In the genomic region with DNA sequence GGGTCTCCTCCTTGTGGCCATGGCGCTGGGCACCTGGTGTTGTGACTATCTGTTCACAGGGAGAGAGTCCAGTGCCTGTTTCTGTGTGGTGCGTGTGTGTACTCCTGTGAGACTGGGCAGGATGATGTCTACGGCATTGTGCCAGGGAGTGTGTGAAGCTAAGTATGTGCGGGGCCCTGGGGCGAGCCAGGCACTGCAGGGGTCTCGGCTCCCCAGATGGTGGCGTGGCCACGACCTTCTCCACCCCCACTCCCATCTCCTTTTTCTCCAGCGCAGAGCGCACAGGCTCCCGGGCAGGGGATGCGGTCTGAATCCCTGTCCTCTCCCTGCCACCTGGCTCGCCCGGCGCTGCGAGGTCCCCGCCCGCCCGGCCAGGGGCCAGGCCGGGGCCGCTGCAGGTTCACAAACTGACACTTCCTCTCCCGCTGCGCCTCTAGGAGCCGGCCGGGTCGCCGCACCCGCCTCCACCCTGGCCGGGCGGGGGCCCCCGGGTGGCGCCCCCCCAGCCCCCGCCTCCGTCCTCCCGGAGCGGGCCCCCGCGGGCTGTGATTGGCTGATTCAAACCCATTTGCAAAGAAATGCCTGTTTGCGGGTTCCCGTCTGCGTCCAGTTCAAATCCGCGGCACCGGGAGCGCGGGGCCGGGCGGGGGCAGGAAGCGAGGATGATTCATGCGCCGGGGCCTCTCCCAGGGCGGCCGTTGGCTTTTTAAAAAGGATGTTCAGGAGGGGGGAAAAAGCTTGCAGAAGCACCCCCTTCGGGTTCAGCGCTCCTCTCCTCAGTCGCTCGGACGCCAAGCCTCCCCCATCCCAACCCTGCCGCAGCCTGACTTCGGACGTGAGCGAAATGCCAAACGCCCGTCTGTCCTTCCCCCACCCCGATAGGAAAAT, we compare ENCODE assay signal across 8 cellular contexts. TPM values are rescaled to one million over a fixed set of nuclear protein-coding genes. Genes with fewer than 3 reads are reported as not detected.
A peak's percentile ranks its signal among the peaks of the same experiment; 100 is the strongest.
DNase-seq lines count a peak whose midpoint lies in the region; ATAC-seq and TF ChIP-seq lines count a peak whose summit lies in the region.

No MANE protein-coding gene starts in this region.

- DNase-seq in A172 (ENCODE audit: low spot score): peak; percentile 95
- peak; percentile 53 for DNase-seq in NCI-H2171 (lab: John Stamatoyannopoulos, UW)
- peak; percentile 97 for DNase-seq in WERI-Rb-1
- peak; percentile 88 to 95 for DNase-seq in cardiac fibroblast (ENCODE audit: low read depth in 2 of 2)
- peak; percentile 90 for DNase-seq in islet precursor cell
- DNase-seq in stimulated activated CD4-positive, alpha-beta T cell treated with anti-CD3 and anti-CD28 coated beads, Interleukin-12 subunit alpha, Interleukin-12 subunit beta, amount 100 ng/mL, for 24 hours (ENCODE audit: low read depth in 2 of 2): peak; percentile 76 to 89

- peak overlapping the region; percentile 97 for H3K27ac ChIP-seq in WERI-Rb-1

- no peaks in the 10 kb centered on the region for H3K9me3 ChIP-seq in WERI-Rb-1 (ENCODE audit: severe bottlenecking)

- no peaks in the 10 kb centered on the region for H3K27me3 ChIP-seq in WERI-Rb-1 (ENCODE audit: insufficient read depth, low read depth, severe bottlenecking)

- H3K4me3 ChIP-seq in WERI-Rb-1 (ENCODE audit: low read depth, low read length) (peak overlapping the region; percentile 87), cardiac fibroblast (replicated peaks in 1 of 2; ENCODE audit: low read depth in 2 of 2, low read length in 2 of 2) (peak overlapping the region; percentile 73 to 75)

- H3K36me3 ChIP-seq in WERI-Rb-1: peaks cover 40% of the 10 kb centered on the region

- TF ChIP-seq CTCF in WERI-Rb-1 (IDR thresholded peaks at IDR 0.05; ENCODE audit: low read depth, low read length): peak; percentile 44
- no peak for TF ChIP-seq CTCF in cardiac fibroblast (IDR thresholded peaks at IDR 0.05; ENCODE audit: low read depth, low read length)

- ATAC-seq in GM18519 (IDR thresholded peaks at IDR 0.05; ENCODE audit: low FRiP score, unreplicated experiment): peak; percentile 45
- peak; percentile 59 for ATAC-seq in HG03045 (IDR thresholded peaks at IDR 0.05; ENCODE audit: unreplicated experiment)

RNA-seq across cellular contexts. Expression of gene PHF19, which starts 0.8 kb away (rescaled TPM):
- total RNA-seq in A172 (2014; rRNA removed; shearing (Covaris generic)): 47.0 and 47.8 TPM in 2 replicates

RNA-seq across cellular contexts. Expression of gene PSMD5, which starts 33.5 kb away (rescaled TPM):
- total RNA-seq in A172 (2014; rRNA removed; shearing (Covaris generic)): 56.1 and 65.9 TPM in 2 replicates

RNA-seq across cellular contexts. Expression of gene TRAF1, which starts 50.4 kb away (rescaled TPM):
- 0.91 and 0.95 TPM in 2 replicates for total RNA-seq in A172 (2014; rRNA removed; shearing (Covaris generic))

Comparison
In these comparisons a context has a peak if more than half of its experiments do, and no peak if none do; other contexts are left out.
1. Peak in every context shown above with its lines: DNase-seq, ATAC-seq, H3K4me3 ChIP-seq and H3K27ac ChIP-seq.